8 cellular contexts compared by ENCODE assay signal in genomic region chr5:151745071-151745705, GRCh38. TPM values are rescaled to one million over a fixed set of nuclear protein-coding genes. Genes with fewer than 3 reads are reported as not detected.
DNase-seq lines count a peak whose midpoint lies in the region; ATAC-seq and TF ChIP-seq lines count a peak whose summit lies in the region.

No MANE protein-coding gene starts in this region.

- H3K4me1 Mint-ChIP-seq in T-helper 2 cell treated with Interferon-gamma antibody and Interleukin-4, amounts not matched to agents 5 μg/mL and 100 μg/mL, for 36 hours (ENCODE audit: low read depth), result peaks cover 42% of the 10 kb centered on the region

- in situ Hi-C loops in Caki2 (cut with HindIII; ENCODE audit: low pct_unique_long_range_greater_than_20kb, low sequenced_read_pairs), result no loop called here

- H3K27me3 Mint-ChIP-seq in T-helper 2 cell treated with Interferon-gamma antibody and Interleukin-4, amounts not matched to agents 5 μg/mL and 100 μg/mL, for 36 hours (ENCODE audit: low read depth), result no peaks in the 10 kb centered on the region

- peak; percentile 35 for ATAC-seq in HG02571 (IDR thresholded peaks at IDR 0.05; ENCODE audit: unreplicated experiment)
- ATAC-seq in aorta (ENCODE audit: low FRiP score), result peak; percentile 17

- peak overlapping the region; percentile 65 for H3K4me3 Mint-ChIP-seq in T-helper 2 cell treated with Interferon-gamma antibody and Interleukin-4, amounts not matched to agents 5 μg/mL and 100 μg/mL, for 36 hours

- TF ChIP-seq CTCF in A673 (conservative IDR thresholded peaks at IDR 0.05; ENCODE audit: low read depth, low read length), result no peak

- intact Hi-C loops in aorta (cut with DNase I) (loop anchor here in 1 of 2 donors (10.0 kb wide), 1 partner anchor 250 kb away; no protein-coding TSS in a partner anchor), A673 (cut with micrococcal nuclease; ENCODE audit: unreplicated experiment) (loop anchor here (10.0 kb wide), 1 partner anchor 220 kb away; no protein-coding TSS in a partner anchor)

- no peaks in the 10 kb centered on the region for H3K36me3 ChIP-seq in aorta (ENCODE audit: control insufficient read depth in 1 of 2, insufficient read depth in 2 of 2, low read length in 1 of 2)
- peaks cover 6% of the 10 kb centered on the region for H3K36me3 ChIP-seq in A673 (ENCODE audit: insufficient read depth, low read length, poor library complexity, severe bottlenecking)

- no peaks in the 10 kb centered on the region for H3K9me3 Mint-ChIP-seq in T-helper 2 cell treated with Interferon-gamma antibody and Interleukin-4, amounts not matched to agents 5 μg/mL and 100 μg/mL, for 36 hours

- CTCF ChIA-PET in A673 (lab: Charles Lee), result interaction anchor here (2.0 kb wide), 1 partner anchor 93 kb away, joined by 5 read pairs; no protein-coding TSS in a partner anchor

- H3K9me3 ChIP-seq in aorta (ENCODE audit: control insufficient read depth, low read length) (no peaks in the 10 kb centered on the region), A673 (ENCODE audit: low read depth, low read length, poor library complexity, severe bottlenecking) (no peaks in the 10 kb centered on the region)

- H3K27me3 ChIP-seq in aorta (ENCODE audit: control insufficient read depth in 1 of 2, insufficient read depth in 2 of 2, low read length in 1 of 2), result no peaks in the 10 kb centered on the region
- no peaks in the 10 kb centered on the region for H3K27me3 ChIP-seq in A673 (replicated peaks; ENCODE audit: insufficient read depth, low read depth, low read length, poor library complexity)

- POLR2A ChIA-PET in A673 (lab: Charles Lee; ENCODE audit: low non-redundant PET), result interaction anchor here (0.6 kb wide), 1 partner anchor 99 kb away, joined by 3 read pairs; no protein-coding TSS in a partner anchor

- H3K4me1 ChIP-seq in aorta (ENCODE audit: control insufficient read depth in 1 of 2, insufficient read depth in 2 of 2, low read length in 2 of 2), result peaks cover 0 to 2% of the 10 kb centered on the region in 2 donors
- H3K4me1 ChIP-seq in A673 (ENCODE audit: insufficient read depth, low read length, poor library complexity, severe bottlenecking), result peaks cover 8% of the 10 kb centered on the region

- peak overlapping the region; percentile 69 for H3K27ac Mint-ChIP-seq in T-helper 2 cell treated with Interferon-gamma antibody and Interleukin-4, amounts not matched to agents 5 μg/mL and 100 μg/mL, for 36 hours

- peak; percentile 87 for DNase-seq in Caki2 (ENCODE audit: low read depth)
- DNase-seq in T-helper 2 cell treated with Interferon-gamma antibody and Interleukin-4, amounts not matched to agents 5 μg/mL and 100 μg/mL, for 36 hours (ENCODE audit: low spot score), result peak; percentile 42
- DNase-seq in midbrain (lab: John Stamatoyannopoulos, UW), result peak; percentile 89
- peak; percentile 77 to 86 for DNase-seq in aorta
- no peak for DNase-seq in NCI-H146 (lab: John Stamatoyannopoulos, UW)
- DNase-seq in A673 (ENCODE audit: low spot score), result no peak

- H3K27ac ChIP-seq in cingulate gyrus (ENCODE audit: low read depth, low read length), result peak overlapping the region; percentile 97
- peak overlapping the region; percentile 1 to 4 for H3K27ac ChIP-seq in aorta (ENCODE audit: low read depth in 1 of 2, low read length in 2 of 2)
- no peak overlapping the region for H3K27ac ChIP-seq in A673 (ENCODE audit: low read depth, low read length, poor library complexity, severe bottlenecking)

- peaks cover 37% of the 10 kb centered on the region for H3K36me3 Mint-ChIP-seq in T-helper 2 cell treated with Interferon-gamma antibody and Interleukin-4, amounts not matched to agents 5 μg/mL and 100 μg/mL, for 36 hours (ENCODE audit: low read depth)

- no peak overlapping the region for H3K4me3 ChIP-seq in aorta (ENCODE audit: low read length in 2 of 2)
- no peak overlapping the region for H3K4me3 ChIP-seq in A673 (ENCODE audit: low read depth, low read length, poor library complexity, severe bottlenecking)

- no TSS peak for BruUV-seq in A673 (replicated peaks; lab: Mats Ljungman, UMichigan)

- 32 to 39% methylated on average over 7 of the region's 7 CpGs for WGBS in aorta, 2 donors

RNA-seq across cellular contexts. Expression of gene ATOX1, which starts 13.2 kb away (rescaled TPM):
- 19.8 and 39.4 TPM in 2 replicates for total RNA-seq in Caki2 (2014; rRNA removed; shearing (Covaris generic); ENCODE audit: low replicate concordance)
- 10 to 100 TPM; 61.7 to 64.7 TPM for total RNA-seq in aorta
- 100 to 1,000 TPM; 168 to 210 TPM for polyA plus RNA-seq in aorta
- total RNA-seq in A673 (2021), result 65.6 and 72.2 TPM in 2 replicates

RNA-seq across cellular contexts. Expression of gene G3BP1, which starts 26.6 kb away (rescaled TPM):
- total RNA-seq in Caki2 (2014; rRNA removed; shearing (Covaris generic); ENCODE audit: low replicate concordance), result 55.1 and 91.9 TPM in 2 replicates
- total RNA-seq in aorta (100 to 1,000 TPM; 120 to 140 TPM), A673 (2021) (296 and 317 TPM in 2 replicates)
- 10 to 100 TPM; 18.7 to 19.0 TPM for polyA plus RNA-seq in aorta

RNA-seq across cellular contexts. Expression of gene SPARC, which starts 58.5 kb away (rescaled TPM):
- total RNA-seq in Caki2 (2014; rRNA removed; shearing (Covaris generic); ENCODE audit: low replicate concordance), result 111 and 136 TPM in 2 replicates
- total RNA-seq in aorta (1,000 to 10,000 TPM; 2,087 to 2,608 TPM), A673 (2021) (268 and 339 TPM in 2 replicates)
- polyA plus RNA-seq in aorta, result 1,000 to 10,000 TPM; 1,151 to 1,861 TPM

Comparison
In these comparisons a context has a peak if more than half of its experiments do, and no peak if none do; other contexts are left out.
1. DNase-seq: peak in Caki2 (single experiment), T-helper 2 cell treated with Interferon-gamma antibody and Interleukin-4, amounts not matched to agents 5 μg/mL and 100 μg/mL, for 36 hours (single experiment), midbrain (single experiment) and aorta (2 of 2); none in NCI-H146 (single experiment) and A673 (single experiment).